Comparison of ENCODE assay signal across 25 cellular contexts in genomic region chr11:60303661-60304060, GRCh38. TPM values are rescaled to one million over a fixed set of nuclear protein-coding genes. Genes with fewer than 3 reads are reported as not detected.
"Had no signal": no experiment of that assay in that cellular context is flagged by ENCODE, and none has a peak within 500 bp of the region (broad histone marks: within the 10 kb centered on the region; RNA-seq: fewer than 3 reads in every experiment).

No MANE protein-coding gene starts in this region.

- H3K27me3 ChIP-seq: ascending aorta, cardiac muscle cell, MG63 had no signal

- H3K4me2 ChIP-seq: KMS-11, PC-9 had no signal

- H3K36me3 ChIP-seq: ascending aorta, cardiac muscle cell, MG63 had no signal

- H3K4me1 ChIP-seq: ascending aorta had no signal

- H2AFZ ChIP-seq: PC-9 had no signal

- DNase-seq: activated CD4-positive, alpha-beta T cell treated with anti-CD3 and anti-CD28 coated beads for 48 hours; activated CD4-positive, alpha-beta T cell treated with anti-CD3 and anti-CD28 coated beads, Interleukin-2, amount 50 U/mL, for 4 hours; activated CD4-positive, CD25-positive, alpha-beta regulatory T cell treated with anti-CD3 and anti-CD28 coated beads, Interleukin-2, amount 50 U/mL, for 72 hours; activated CD8-positive, alpha-beta T cell treated with anti-CD3 and anti-CD28 coated beads, Interleukin-2, amount 10 ng/mL, durations not matched to agents 7 days and 5 days; activated effector memory CD4-positive, alpha-beta T cell treated with Interleukin-2 at 50 U/mL for 16 hours; activated naive CD4-positive, alpha-beta T cell treated with Interleukin-2 at 50 U/mL for 16 hours; activated naive CD8-positive, alpha-beta T cell treated with anti-CD3 and anti-CD28 coated beads, Interleukin-2, amount 50 U/mL, for 24 hours; activated T-cell treated with anti-CD3 and anti-CD28 coated beads, Interleukin-2, amount 50 U/mL, for 24 hours; amniotic stem cell; MG63; MV-4-11; NCI-H1092 treated with DMSO at 0.1 percent for 48 hours; NCI-H1417 treated with DMSO at 0.1 percent for 48 hours; NCI-H1694; NCI-H2029 treated with DMSO at 0.1 percent for 48 hours; NCI-H345; NCI-H510A; NCI-H69; PC-9; SHP77 treated with DMSO at 0.1 percent for 48 hours; T-helper 17 cell; T-helper 9 cell had no signal

- H3K9ac ChIP-seq: KMS-11 had no signal

- H3K9me3 ChIP-seq: ascending aorta, MG63 had no signal

- H3K4me3 ChIP-seq: ascending aorta, cardiac muscle cell, MG63, PC-9 had no signal

- H3K27ac ChIP-seq: ascending aorta, cardiac muscle cell, KMS-11, PC-9 had no signal

RNA-seq across cellular contexts. Expression of gene MS4A4A, which starts 23.2 kb away (rescaled TPM):
- polyA plus RNA-seq: cardiac muscle cell had no signal

RNA-seq across cellular contexts. Expression of gene MS4A6E, which starts 23.4 kb away (rescaled TPM):
- polyA plus RNA-seq: cardiac muscle cell had no signal
